Comparison of ENCODE assay signal across 8 cellular contexts in genomic region chr4:49511881-49512491, GRCh38.
DNase-seq lines count a peak whose midpoint lies in the region; FAIRE-seq and TF ChIP-seq lines count a peak whose summit lies in the region.
"Not testable (repeated sequence)": the region's sequence is repeated elsewhere in the genome, so short reads cannot be mapped to it uniquely, and the experiment has no call there.

No MANE protein-coding gene starts in this region.

- not testable (repeated sequence) for TF ChIP-seq CTCF in AG10803 (conservative IDR thresholded peaks at IDR 0.05; ENCODE audit: low read length); GM13977 (IDR thresholded peaks at IDR 0.05; ENCODE audit: extremely low read depth, insufficient read depth, missing control alignments); endodermal cell (conservative IDR thresholded peaks at IDR 0.05); neural progenitor cell (IDR thresholded peaks at IDR 0.05)

- not testable (repeated sequence) for H3K27ac Mint-ChIP-seq in endodermal cell, neural progenitor cell

- not testable (repeated sequence) for H3K4me3 Mint-ChIP-seq in endodermal cell, neural progenitor cell

- 78 to 80% methylated on average over 11 to 13 of the region's 13 CpGs for WGBS in endodermal cell (ENCODE audit: insufficient coverage in 1 of 2, insufficient read length in 1 of 2), 2 experiments

- H3K9me3 ChIP-seq in endodermal cell (ENCODE audit: control insufficient read depth, low read length) (peaks cover 55% of the 10 kb centered on the region), neural progenitor cell (ENCODE audit: low read depth) (peaks cover 46% of the 10 kb centered on the region)

- H3K36me3 Mint-ChIP-seq in endodermal cell (ENCODE audit: low read depth) (peaks cover 17% of the 10 kb centered on the region), neural progenitor cell (peaks cover 13% of the 10 kb centered on the region)

- in situ Hi-C loops in GM13977 (cut with MboI; ENCODE audit: low pct_unique_long_range_greater_than_20kb, low sequenced_read_pairs, unreplicated experiment) = not testable (repeated sequence)

- not testable (repeated sequence) for H4K20me1 ChIP-seq in neural progenitor cell (ENCODE audit: low read depth)

- not testable (repeated sequence) for H3K4me1 ChIP-seq in endodermal cell (ENCODE audit: control insufficient read depth, insufficient read depth, low read length); neural progenitor cell

- not testable (repeated sequence) for H3K36me3 ChIP-seq in endodermal cell (ENCODE audit: control insufficient read depth, insufficient read depth, low read length); neural progenitor cell

- FAIRE-seq in RCC 7860 (lab: Jason Lieb, UNC) = not testable (repeated sequence)

- H3K4me2 ChIP-seq in neural progenitor cell = not testable (repeated sequence)

- not testable (repeated sequence) for H3K27ac ChIP-seq in endodermal cell (ENCODE audit: low read depth, low read length); neural progenitor cell

- H3K27me3 Mint-ChIP-seq in endodermal cell (ENCODE audit: insufficient read depth) = not testable (repeated sequence)
- peaks cover 16% of the 10 kb centered on the region for H3K27me3 Mint-ChIP-seq in neural progenitor cell (ENCODE audit: insufficient read depth, low read depth)

- H3K9me3 Mint-ChIP-seq in endodermal cell (peaks cover 78% of the 10 kb centered on the region), neural progenitor cell (peaks cover 68% of the 10 kb centered on the region)

- H3K27me3 ChIP-seq in endodermal cell (ENCODE audit: control insufficient read depth, insufficient read depth, low read length, poor library complexity, severe bottlenecking); neural progenitor cell: not testable (repeated sequence)

- H3F3A ChIP-seq in neural progenitor cell (ENCODE audit: low read depth) = not testable (repeated sequence)

- not testable (repeated sequence) for H2AFZ ChIP-seq in neural progenitor cell (replicated peaks)

- not testable (repeated sequence) for H3K79me2 ChIP-seq in neural progenitor cell (ENCODE audit: low read depth)

- not testable (repeated sequence) for H3K9ac ChIP-seq in endodermal cell (ENCODE audit: extremely low read depth, low read length, poor library complexity, severe bottlenecking); neural progenitor cell

- DNase-seq in AG10803 (ENCODE audit: low read depth) = peak; percentile 4
- peak; percentile 22 for DNase-seq in GM13977 (ENCODE audit: low spot score)
- peak; percentile 3 for DNase-seq in RCC 7860 (ENCODE audit: low spot score)
- DNase-seq in activated naive CD4-positive, alpha-beta T cell treated with Interleukin-2 at 50 U/mL for 16 hours = peak; percentile 8
- peak; percentile 41 for DNase-seq in endodermal cell
- DNase-seq in inferior parietal cortex (ENCODE audit: extremely low spot score) = peak; percentile 13
- peak; percentile 9 for DNase-seq in neural progenitor cell (ENCODE audit: low spot score)
- DNase-seq in ureter (ENCODE audit: low spot score) = peak; percentile 53

- not testable (repeated sequence) for H3K4me3 ChIP-seq in AG10803 (ENCODE audit: low read length); neural progenitor cell
- H3K4me3 ChIP-seq in endodermal cell (ENCODE audit: low read length) = peak overlapping the region; percentile 3

- not testable (repeated sequence) for H3K4me1 Mint-ChIP-seq in endodermal cell, neural progenitor cell

Comparison
In these comparisons a context has a peak if more than half of its experiments do, and no peak if none do; other contexts are left out.
1. DNase-seq: peak in every context shown above with its lines; median percentile 53 in ureter; 41 in endodermal cell; 22 in GM13977; 13 in inferior parietal cortex; 9 in neural progenitor cell; 8 in activated naive CD4-positive, alpha-beta T cell treated with Interleukin-2 at 50 U/mL for 16 hours; 4 in AG10803; 3 in RCC 7860.